In the genomic region with DNA sequence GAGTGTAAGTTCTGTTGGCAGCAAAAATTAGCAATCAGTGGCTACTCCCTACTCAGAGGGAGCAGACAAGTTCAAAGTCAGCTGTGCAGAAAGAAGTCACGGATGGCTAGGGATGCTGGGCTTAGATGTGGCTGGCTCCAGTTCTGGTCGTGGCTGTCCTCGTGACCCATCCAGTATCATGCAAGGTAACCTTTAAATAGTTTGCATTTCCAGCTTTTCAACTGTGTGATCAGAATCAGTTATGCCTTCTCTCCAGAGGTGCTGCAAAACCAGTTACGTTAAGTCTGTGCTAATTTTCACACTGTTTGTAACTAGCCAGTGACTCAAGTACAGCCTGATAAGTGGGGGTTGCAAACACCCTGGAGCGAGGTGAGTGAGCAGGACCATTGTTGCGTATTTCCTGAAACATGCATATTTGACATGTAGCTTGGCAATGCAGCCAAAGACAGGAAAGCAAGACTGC, we compare ENCODE assay signal across 12 cellular contexts.
A peak's percentile ranks its signal among the peaks of the same experiment; 100 is the strongest.
DNase-seq lines count a peak whose midpoint lies in the region; ATAC-seq, FAIRE-seq and TF ChIP-seq lines count a peak whose summit lies in the region.
"Had no signal": no experiment of that assay in that cellular context is flagged by ENCODE, and none has a peak within 500 bp of the region (broad histone marks: within the 10 kb centered on the region; RNA-seq: fewer than 3 reads in every experiment).

No MANE protein-coding gene starts in this region.

- no peak overlapping the region for H3K4me3 ChIP-seq in GM12878

- CTCF ChIA-PET in GM12878 (lab: Yijun Ruan, JAX): interaction anchor here (0.6 to 1.0 kb wide), 2 partner anchors 10 to 651 kb away, joined by 3 read pairs; no protein-coding TSS in a partner anchor

- RAD21 ChIA-PET in GM12878 (lab: Charles Lee; ENCODE audit: unreplicated experiment): no interaction called here

- H4K20me1 ChIP-seq in GM12878 (ENCODE audit: control insufficient read depth, insufficient read depth): no peaks in the 10 kb centered on the region

- H2AFZ ChIP-seq in GM12878 (ENCODE audit: control insufficient read depth, low read depth, low read length): peak overlapping the region; percentile 64

- no TSS peak for BruUV-seq in GM12878 (replicated peaks; lab: Mats Ljungman, UMichigan)

- SMC1A ChIA-PET in GM12878 (lab: Charles Lee; ENCODE audit: uncharacterized antibody, unreplicated experiment): interaction anchor here (1.0 to 1.6 kb wide), 3 partner anchors 10 to 46 kb away, joined by 3 to 4 read pairs (median 3); no protein-coding TSS in a partner anchor

- no peak for TF ChIP-seq CTCF in GM12878 (IDR thresholded peaks at IDR 0.05 in 2 of 3, conservative IDR thresholded peaks at IDR 0.05 in 1 of 3; ENCODE audit: control insufficient read depth in 2 of 3, extremely low read depth in 1 of 3, insufficient read depth in 1 of 3, low read depth in 3 of 3, low read length in 3 of 3)

- no peak for TF ChIP-seq RAD21 in GM12878 (IDR thresholded peaks at IDR 0.05; ENCODE audit: insufficient read depth, low read depth, low read length)

- no peaks in the 10 kb centered on the region for H3K36me3 ChIP-seq in GM12878 (ENCODE audit: control insufficient read depth in 2 of 2, insufficient read depth in 2 of 2, low read length in 1 of 2)

- H3K27me3 ChIP-seq in GM12878 (replicated peaks in 1 of 2; ENCODE audit: control insufficient read depth in 2 of 2, insufficient read depth in 2 of 2, low read length in 1 of 2): no peaks in the 10 kb centered on the region

- TF ChIP-seq POLR2A in GM12878 (IDR thresholded peaks at IDR 0.05; ENCODE audit: low read depth, low read length): no peak

- WGBS in GM12878 (ENCODE audit: insufficient coverage, insufficient replicate concordance, low lambda C conversion rate, missing lambda C conversion rate): 7% methylated on average over 6 of the region's 6 CpGs

- ATAC-seq in GM18873 (IDR thresholded peaks at IDR 0.05; ENCODE audit: low FRiP score, unreplicated experiment) (peak; percentile 47), HG03095 (IDR thresholded peaks at IDR 0.05; ENCODE audit: unreplicated experiment) (peak; percentile 57), GM12878 (peak; percentile 66), Right ventricle myocardium superior (ENCODE audit: poor library complexity) (no peak)

- POLR2A ChIA-PET in GM12878 (lab: Charles Lee): interaction anchor here (0.6 kb wide), 1 partner anchor 1808 kb away, joined by 3 read pairs; no protein-coding TSS in a partner anchor

- H3K9ac ChIP-seq in GM12878 (ENCODE audit: control insufficient read depth, insufficient read depth, low read length): no peak overlapping the region

- intact Hi-C loops in GM12878 (cut with micrococcal nuclease; ENCODE audit: unreplicated experiment): no loop called here
- intact Hi-C loops in Right ventricle myocardium superior (cut with DNase I): no loop called here

- H3K27ac ChIP-seq in GM12878 (ENCODE audit: control insufficient read depth, insufficient read depth): no peak overlapping the region

- H3K4me2 ChIP-seq in GM12878 (ENCODE audit: control insufficient read depth, insufficient read depth): peak overlapping the region; percentile 41; the same call in 1 of the 2 replicates

- H3K4me1 ChIP-seq in GM12878 (ENCODE audit: control insufficient read depth, insufficient read depth, low read length): peaks cover 11% of the 10 kb centered on the region

- H3K9me3 ChIP-seq in GM12878 (replicated peaks; ENCODE audit: control insufficient read depth, insufficient read depth, low read length): no peaks in the 10 kb centered on the region

- H3K79me2 ChIP-seq in GM12878 (ENCODE audit: control insufficient read depth, insufficient read depth, low read length): no peaks in the 10 kb centered on the region

- peak; percentile 24 for DNase-seq in GM12878 (ENCODE audit: low read depth, low spot score)
- DNase-seq in pulmonary artery endothelial cell (ENCODE audit: low read depth, low spot score): peak; percentile 78
- DNase-seq in DMS 273 treated with DMSO at 0.1 percent for 48 hours (lab: John Stamatoyannopoulos, UW): no peak
- no peak for DNase-seq in Right ventricle myocardium superior
- no peak for DNase-seq in DMS79 (lab: John Stamatoyannopoulos, UW)
- no peak for DNase-seq in hippocampal formation (lab: John Stamatoyannopoulos, UW)
- DNase-seq: activated CD4-positive, CD25-positive, alpha-beta regulatory T cell; CD4-positive, alpha-beta memory T cell; NCI-H187 treated with DMSO at 0.1 percent for 48 hours had no signal

- in situ Hi-C loops in GM12878 (cut with MboI): no loop called here

- TF ChIP-seq EP300 in GM12878 (IDR thresholded peaks at IDR 0.05; ENCODE audit: borderline replicate concordance in 1 of 2, control insufficient read depth in 1 of 2, low read depth in 2 of 2, low read length in 2 of 2): no peak

- peak; percentile 79 for FAIRE-seq in GM12878 (lab: Jason Lieb, UNC)
- FAIRE-seq: endometrium had no signal

TF ChIP-seq in GM12878, 131 proteins besides CTCF, POLR2A, EP300 and RAD21:
- TF ChIP-seq, protein P1, sequence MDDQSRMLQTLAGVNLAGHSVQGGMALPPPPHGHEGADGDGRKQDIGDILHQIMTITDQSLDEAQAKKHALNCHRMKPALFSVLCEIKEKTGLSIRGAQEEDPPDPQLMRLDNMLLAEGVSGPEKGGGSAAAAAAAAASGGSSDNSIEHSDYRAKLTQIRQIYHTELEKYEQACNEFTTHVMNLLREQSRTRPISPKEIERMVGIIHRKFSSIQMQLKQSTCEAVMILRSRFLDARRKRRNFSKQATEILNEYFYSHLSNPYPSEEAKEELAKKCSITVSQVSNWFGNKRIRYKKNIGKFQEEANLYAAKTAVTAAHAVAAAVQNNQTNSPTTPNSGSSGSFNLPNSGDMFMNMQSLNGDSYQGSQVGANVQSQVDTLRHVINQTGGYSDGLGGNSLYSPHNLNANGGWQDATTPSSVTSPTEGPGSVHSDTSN (IDR thresholded peaks at IDR 0.05; ENCODE audit: insufficient replicate concordance, low read depth, low read length): no peak
- TF ChIP-seq POU2F2 (IDR thresholded peaks at IDR 0.05; ENCODE audit: borderline replicate concordance, low read depth, low read length) (peak; percentile 66; the same call in 1 of the 3 replicates), POLR2AphosphoS2 (IDR thresholded peaks at IDR 0.05; ENCODE audit: low read depth, low read length) (no peak), PAX5 (IDR thresholded peaks at IDR 0.05; ENCODE audit: borderline replicate concordance, low read depth, low read length) (peak; percentile 81), EED (IDR thresholded peaks at IDR 0.05; ENCODE audit: low read depth) (peak; percentile 30; the same call in 1 of the 2 replicates), RUNX3 (IDR thresholded peaks at IDR 0.05; ENCODE audit: low read length) (peak; percentile 43), BHLHE40 (IDR thresholded peaks at IDR 0.05; ENCODE audit: borderline replicate concordance in 1 of 2, low read depth in 2 of 2, low read length in 1 of 2) (0 out of 4 replicates have a peak, but pooled peaks of 1 of the 2 experiments have one; percentile 12)
- TF ChIP-seq, protein P2, sequence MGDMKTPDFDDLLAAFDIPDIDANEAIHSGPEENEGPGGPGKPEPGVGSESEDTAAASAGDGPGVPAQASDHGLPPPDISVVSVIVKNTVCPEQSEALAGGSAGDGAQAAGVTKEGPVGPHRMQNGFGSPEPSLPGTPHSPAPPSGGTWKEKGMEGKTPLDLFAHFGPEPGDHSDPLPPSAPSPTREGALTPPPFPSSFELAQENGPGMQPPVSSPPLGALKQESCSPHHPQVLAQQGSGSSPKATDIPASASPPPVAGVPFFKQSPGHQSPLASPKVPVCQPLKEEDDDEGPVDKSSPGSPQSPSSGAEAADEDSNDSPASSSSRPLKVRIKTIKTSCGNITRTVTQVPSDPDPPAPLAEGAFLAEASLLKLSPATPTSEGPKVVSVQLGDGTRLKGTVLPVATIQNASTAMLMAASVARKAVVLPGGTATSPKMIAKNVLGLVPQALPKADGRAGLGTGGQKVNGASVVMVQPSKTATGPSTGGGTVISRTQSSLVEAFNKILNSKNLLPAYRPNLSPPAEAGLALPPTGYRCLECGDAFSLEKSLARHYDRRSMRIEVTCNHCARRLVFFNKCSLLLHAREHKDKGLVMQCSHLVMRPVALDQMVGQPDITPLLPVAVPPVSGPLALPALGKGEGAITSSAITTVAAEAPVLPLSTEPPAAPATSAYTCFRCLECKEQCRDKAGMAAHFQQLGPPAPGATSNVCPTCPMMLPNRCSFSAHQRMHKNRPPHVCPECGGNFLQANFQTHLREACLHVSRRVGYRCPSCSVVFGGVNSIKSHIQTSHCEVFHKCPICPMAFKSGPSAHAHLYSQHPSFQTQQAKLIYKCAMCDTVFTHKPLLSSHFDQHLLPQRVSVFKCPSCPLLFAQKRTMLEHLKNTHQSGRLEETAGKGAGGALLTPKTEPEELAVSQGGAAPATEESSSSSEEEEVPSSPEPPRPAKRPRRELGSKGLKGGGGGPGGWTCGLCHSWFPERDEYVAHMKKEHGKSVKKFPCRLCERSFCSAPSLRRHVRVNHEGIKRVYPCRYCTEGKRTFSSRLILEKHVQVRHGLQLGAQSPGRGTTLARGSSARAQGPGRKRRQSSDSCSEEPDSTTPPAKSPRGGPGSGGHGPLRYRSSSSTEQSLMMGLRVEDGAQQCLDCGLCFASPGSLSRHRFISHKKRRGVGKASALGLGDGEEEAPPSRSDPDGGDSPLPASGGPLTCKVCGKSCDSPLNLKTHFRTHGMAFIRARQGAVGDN (IDR thresholded peaks at IDR 0.05): 0 out of 2 replicates have a peak, but pooled peaks have one; percentile 27

Comparison
In these comparisons a context has a peak if more than half of its experiments do, and no peak if none do; other contexts are left out.
1. DNase-seq: peak in GM12878 (single experiment) and pulmonary artery endothelial cell (single experiment); none in DMS 273 treated with DMSO at 0.1 percent for 48 hours (single experiment), Right ventricle myocardium superior (single experiment), DMS79 (single experiment) and hippocampal formation (0 of 2).